8 cellular contexts compared by ENCODE assay signal in genomic region chr10:121734517-121735137, GRCh38.
DNase-seq lines count a peak whose midpoint lies in the region; ATAC-seq, FAIRE-seq and TF ChIP-seq lines count a peak whose summit lies in the region.

No MANE protein-coding gene starts in this region.

- no peaks in the 10 kb centered on the region for H3K27me3 ChIP-seq in BJ (ENCODE audit: control insufficient read depth, insufficient read depth, low read length)
- H3K27me3 ChIP-seq in small intestine (ENCODE audit: control insufficient read depth in 2 of 2, insufficient read depth in 2 of 2, low read length in 2 of 2), result no peaks in the 10 kb centered on the region

- H3K4me1 ChIP-seq in small intestine (ENCODE audit: control insufficient read depth in 2 of 2, insufficient read depth in 1 of 2, low read depth in 1 of 2, low read length in 1 of 2), result peaks cover 2 to 3% of the 10 kb centered on the region in 2 donors

- H3K9me3 ChIP-seq in small intestine (ENCODE audit: control insufficient read depth, low read depth), result no peaks in the 10 kb centered on the region

- H3K4me3 ChIP-seq in BJ (ENCODE audit: low read depth, low read length) (no peak overlapping the region), small intestine (ENCODE audit: low read depth in 1 of 2, low read length in 2 of 2) (no peak overlapping the region)

- POLR2A ChIA-PET in BJ (lab: Charles Lee), result no interaction called here

- DNase-seq in BJ (ENCODE audit: low read depth) (no peak), GM18507 (ENCODE audit: extremely low spot score, insufficient read length, low read depth) (peak; percentile 12), SK-N-DZ (ENCODE audit: low spot score) (peak; percentile 42), glomerular visceral epithelial cell (ENCODE audit: extremely low spot score) (peak; percentile 22), small intestine (peak; percentile 28)

- no peak overlapping the region for H3K27ac ChIP-seq in small intestine (ENCODE audit: low read depth in 1 of 2, low read length in 1 of 2)

- CTCF ChIA-PET in BJ (lab: Yijun Ruan, JAX), result interaction anchor here (0.6 to 2.2 kb wide), 8 partner anchors 10 to 792 kb away, joined by 3 to 7 read pairs (median 4); no protein-coding TSS in a partner anchor

- FAIRE-seq in GM18507 (lab: Jason Lieb, UNC) (no peak), small intestine (lab: Jason Lieb, UNC) (no peak)

- no peak for ATAC-seq in GM21825 (IDR thresholded peaks at IDR 0.05; ENCODE audit: unreplicated experiment)
- ATAC-seq in HG03457 (IDR thresholded peaks at IDR 0.05; ENCODE audit: unreplicated experiment), result no peak
- ATAC-seq in GM18870 (IDR thresholded peaks at IDR 0.05; ENCODE audit: unreplicated experiment), result no peak

- WGBS in small intestine, 3 donors, result 17 to 35% (median 23%) methylated on average over 14 of the region's 14 CpGs

- H3K36me3 ChIP-seq in BJ (ENCODE audit: control insufficient read depth, insufficient read depth, low read length) (no peaks in the 10 kb centered on the region), small intestine (ENCODE audit: control insufficient read depth in 2 of 2, insufficient read depth in 2 of 2, low read length in 2 of 2) (no peaks in the 10 kb centered on the region)

- peak; percentile 69 for TF ChIP-seq CTCF in BJ (IDR thresholded peaks at IDR 0.05; ENCODE audit: insufficient read depth, low read depth, low read length)
